19 cellular contexts compared by ENCODE assay signal in the genomic region with DNA sequence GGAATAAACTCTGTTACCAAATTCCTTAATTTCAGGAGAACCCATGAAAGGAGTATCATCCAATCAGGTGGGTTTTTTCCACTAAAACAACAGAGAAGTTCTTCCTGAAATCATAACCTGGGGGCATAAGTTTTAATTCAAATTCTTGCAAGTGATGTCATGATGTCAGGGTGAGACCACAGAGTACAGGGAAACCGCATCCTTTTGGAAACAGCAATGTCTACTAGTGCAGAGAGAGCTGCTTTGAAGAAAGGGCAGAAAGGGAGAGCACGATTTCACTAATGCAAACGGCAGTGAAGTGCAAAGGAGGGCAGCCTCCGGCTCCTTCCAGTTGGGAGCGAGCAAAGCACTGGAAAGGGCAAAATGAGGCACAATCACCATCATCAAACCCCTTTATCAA.
"Had no signal": no experiment of that assay in that cellular context is flagged by ENCODE, and none has a peak within 500 bp of the region (broad histone marks: within the 10 kb centered on the region; RNA-seq: fewer than 3 reads in every experiment).

No MANE protein-coding gene starts in this region.

- H3K27me3 ChIP-seq: brain microvascular endothelial cell, esophagus muscularis mucosa had no signal

- H3K4me2 ChIP-seq: smooth muscle cell had no signal

- ATAC-seq: activated CD8-positive, alpha-beta T cell treated with anti-CD3 and anti-CD28 coated beads for 36 hours; left cardiac atrium; naive thymus-derived CD4-positive, alpha-beta T cell; stimulated activated naive B cell treated with anti-CD40 and anti-IgM and Interleukin-4, amounts not matched to agents 10 μg/mL and 1 μg/mL and 100 μg/mL, for 72 hours; T-cell had no signal

- DNase-seq: activated CD4-positive, alpha-beta T cell treated with anti-CD3 and anti-CD28 coated beads for 4 hours; activated CD8-positive, alpha-beta T cell treated with anti-CD3 and anti-CD28 coated beads for 36 hours; activated T-cell treated with anti-CD3 and anti-CD28 coated beads for 4 hours; amniotic stem cell; brain microvascular endothelial cell; glutamatergic neuron; immature natural killer cell; left cardiac atrium; naive thymus-derived CD4-positive, alpha-beta T cell; stimulated activated CD4-positive, alpha-beta T cell treated with anti-CD3 and anti-CD28 coated beads, Interleukin-1b, Interleukin-23, amount 100 ng/mL, for 48 hours; stimulated activated naive B cell treated with anti-CD40 and anti-IgM and Interleukin-4, amounts not matched to agents 10 μg/mL and 1 μg/mL and 100 μg/mL, for 72 hours; T-cell; WERI-Rb-1 had no signal

- H3K4me3 Mint-ChIP-seq: activated CD8-positive, alpha-beta T cell treated with anti-CD3 and anti-CD28 coated beads for 36 hours; activated naive CD4-positive, alpha-beta T cell treated with anti-CD3 and anti-CD28 coated beads, Interleukin-2, amount 50 U/mL, for 24 hours; immature natural killer cell; naive thymus-derived CD4-positive, alpha-beta T cell; stimulated activated naive B cell treated with anti-CD40 and anti-IgM and Interleukin-4, amounts not matched to agents 10 μg/mL and 1 μg/mL and 100 μg/mL, for 72 hours; T-cell; type B pancreatic cell had no signal

- H3K9me3 Mint-ChIP-seq: activated CD8-positive, alpha-beta T cell treated with anti-CD3 and anti-CD28 coated beads for 36 hours; activated naive CD4-positive, alpha-beta T cell treated with anti-CD3 and anti-CD28 coated beads, Interleukin-2, amount 50 U/mL, for 24 hours; activated T-helper 2 cell treated with anti-CD3 and anti-CD28 coated beads, Interferon-gamma antibody, Interleukin-2, Interleukin-4, amounts not matched to agents 10 μg/mL and 5 μg/mL and 100 μg/mL, durations not matched to agents 14 hours and 24 hours and 36 hours; immature natural killer cell; naive thymus-derived CD4-positive, alpha-beta T cell; stimulated activated naive B cell treated with anti-CD40 and anti-IgM and Interleukin-4, amounts not matched to agents 10 μg/mL and 1 μg/mL and 100 μg/mL, for 72 hours; T-cell; type B pancreatic cell had no signal

- H3K36me3 ChIP-seq: brain microvascular endothelial cell, esophagus muscularis mucosa, neutrophil, WERI-Rb-1 had no signal

- H3K27ac Mint-ChIP-seq: activated CD8-positive, alpha-beta T cell treated with anti-CD3 and anti-CD28 coated beads for 36 hours; activated T-helper 2 cell treated with anti-CD3 and anti-CD28 coated beads, Interferon-gamma antibody, Interleukin-2, Interleukin-4, amounts not matched to agents 10 μg/mL and 5 μg/mL and 100 μg/mL, durations not matched to agents 14 hours and 24 hours and 36 hours; immature natural killer cell; naive thymus-derived CD4-positive, alpha-beta T cell; stimulated activated naive B cell treated with anti-CD40 and anti-IgM and Interleukin-4, amounts not matched to agents 10 μg/mL and 1 μg/mL and 100 μg/mL, for 72 hours; T-cell; type B pancreatic cell had no signal

- H3K36me3 Mint-ChIP-seq: activated naive CD4-positive, alpha-beta T cell treated with anti-CD3 and anti-CD28 coated beads, Interleukin-2, amount 50 U/mL, for 24 hours; immature natural killer cell; naive thymus-derived CD4-positive, alpha-beta T cell; T-cell; type B pancreatic cell had no signal

- H3K27ac ChIP-seq: brain microvascular endothelial cell, neutrophil, WERI-Rb-1 had no signal

- H3K9me3 ChIP-seq: esophagus muscularis mucosa, neutrophil had no signal

- H3K4me3 ChIP-seq: esophagus muscularis mucosa, smooth muscle cell had no signal
